Comparison of ENCODE assay signal across 8 cellular contexts in genomic region chr7:32846630-32847225, GRCh38. TPM values are rescaled to one million over a fixed set of nuclear protein-coding genes. Genes with fewer than 3 reads are reported as not detected.
DNase-seq lines count a peak whose midpoint lies in the region; TF ChIP-seq lines count a peak whose summit lies in the region.

No MANE protein-coding gene starts in this region.

- no peaks in the 10 kb centered on the region for H3K36me3 ChIP-seq in H7 (replicated peaks; ENCODE audit: control insufficient read depth, insufficient read depth, low read length)
- H3K36me3 ChIP-seq in left ventricle myocardium inferior, result no peaks in the 10 kb centered on the region

- TF ChIP-seq CTCF in GM12801 (IDR thresholded peaks at IDR 0.05; ENCODE audit: extremely low read depth, insufficient read length) (peak; percentile 81), LNCaP clone FGC (IDR thresholded peaks at IDR 0.05; ENCODE audit: control insufficient read depth, extremely low read depth, insufficient read depth) (peak; percentile 69), left ventricle myocardium inferior (IDR thresholded peaks at IDR 0.05; ENCODE audit: borderline replicate concordance) (peak; percentile 97)

- H3K27me3 ChIP-seq in H7 (ENCODE audit: control insufficient read depth, insufficient read depth, low read length) (no peaks in the 10 kb centered on the region), left ventricle myocardium inferior (ENCODE audit: low read depth) (no peaks in the 10 kb centered on the region)

- H3K27ac ChIP-seq in left ventricle myocardium inferior (replicated peaks), result no peak overlapping the region

- H3K4me3 ChIP-seq in H7 (ENCODE audit: insufficient read depth, low read depth, low read length), result no peak overlapping the region
- no peak overlapping the region for H3K4me3 ChIP-seq in LNCaP clone FGC (ENCODE audit: low read depth, low read length)
- H3K4me3 ChIP-seq in left ventricle myocardium inferior, result no peak overlapping the region

- peaks cover 9% of the 10 kb centered on the region for H3K4me1 ChIP-seq in left ventricle myocardium inferior

- H3K9me3 ChIP-seq in left ventricle myocardium inferior (replicated peaks), result no peaks in the 10 kb centered on the region

- intact Hi-C loops in left ventricle myocardium inferior (cut with micrococcal nuclease), result no loop called here

- DNase-seq in H7, result peak; percentile 76
- peak; percentile 50 for DNase-seq in LNCaP clone FGC (ENCODE audit: low read depth)
- peak; percentile 47 to 71 for DNase-seq in SW 1271 (lab: John Stamatoyannopoulos, UW)
- peak; percentile 86 for DNase-seq in activated naive CD8-positive, alpha-beta T cell treated with anti-CD3 and anti-CD28 coated beads, Interleukin-2, amount 50 U/mL, for 16 hours (ENCODE audit: low read depth, low spot score)
- DNase-seq in left ventricle myocardium inferior, result peak; percentile 91
- peak; percentile 69 for DNase-seq in renal cortical epithelial cell (ENCODE audit: low read depth)
- DNase-seq in cortex of kidney (lab: John Stamatoyannopoulos, UW), result no peak

RNA-seq across cellular contexts. Expression of gene KBTBD2, which starts 44.8 kb away (rescaled TPM):
- 22.8 and 26.3 TPM in 2 replicates for total RNA-seq in H7 (2014; rRNA removed; shearing (Covaris generic))
- 25.3 TPM for total RNA-seq in left ventricle myocardium inferior
- total RNA-seq in renal cortical epithelial cell, result 52.5 and 76.1 TPM in 2 replicates
